7 cellular contexts compared by ENCODE assay signal in the genomic region with DNA sequence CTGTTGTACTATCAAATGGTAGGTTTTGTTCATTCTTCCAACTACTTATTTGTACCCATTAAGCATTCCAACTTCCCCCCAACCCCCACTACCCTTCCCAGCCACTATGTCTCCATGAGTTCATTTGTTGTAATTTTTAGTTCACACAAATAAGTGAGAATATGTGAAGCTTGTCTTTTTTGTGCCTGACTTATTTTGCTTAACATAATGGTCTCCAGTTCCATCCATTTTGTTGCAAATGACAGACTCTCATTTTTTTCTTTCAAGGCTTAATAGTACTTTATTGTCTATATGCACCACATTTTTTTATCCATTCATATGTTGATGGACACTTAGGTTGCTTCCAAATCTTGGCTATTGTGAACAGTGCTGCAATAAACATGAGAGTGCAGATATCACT.
"Had no signal": no experiment of that assay in that cellular context is flagged by ENCODE, and none has a peak within 500 bp of the region (broad histone marks: within the 10 kb centered on the region; RNA-seq: fewer than 3 reads in every experiment).

No MANE protein-coding gene starts in this region.

- DNase-seq: GM23248, GOT3, H7, H9, HCEC 1CT, HFFc6 had no signal

- H3K27ac ChIP-seq: GM23248 had no signal

- ATAC-seq: HCT116 had no signal

- H2AFZ ChIP-seq: GM23248 had no signal

- H3K4me3 Mint-ChIP-seq: H9, HFFc6 had no signal

- H3K4me3 ChIP-seq: GM23248 had no signal

- H3K27ac Mint-ChIP-seq: HFFc6 had no signal
